In the genomic region with DNA sequence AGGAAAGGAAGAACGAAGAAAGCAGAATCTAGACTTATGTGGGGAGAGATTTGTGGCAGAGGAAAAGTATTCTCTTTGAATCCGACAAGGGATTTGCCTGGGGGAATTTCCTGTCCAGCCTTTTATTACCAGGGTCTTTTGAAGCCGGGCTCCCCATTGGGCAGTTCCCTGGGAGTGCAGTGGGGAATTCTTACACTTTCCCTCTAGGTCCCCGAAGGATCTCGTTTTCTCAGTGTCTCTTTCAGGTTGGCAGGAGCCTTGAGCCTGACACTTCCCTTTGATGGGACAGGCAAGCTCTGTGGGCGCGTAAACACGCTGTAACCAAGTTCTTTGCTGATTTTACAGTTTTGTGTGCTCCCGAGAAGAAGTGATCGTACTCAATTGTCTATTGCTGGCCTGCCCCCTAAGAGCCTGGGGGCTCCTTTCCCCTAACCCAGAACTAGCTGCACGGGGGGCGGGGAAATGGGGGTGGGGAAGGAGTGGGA, we compare ENCODE assay signal across 10 cellular contexts. TPM values are rescaled to one million over a fixed set of nuclear protein-coding genes. Genes with fewer than 3 reads are reported as not detected.
DNase-seq lines count a peak whose midpoint lies in the region; ATAC-seq and TF ChIP-seq lines count a peak whose summit lies in the region.
"Had no signal": no experiment of that assay in that cellular context is flagged by ENCODE, and none has a peak within 500 bp of the region (broad histone marks: within the 10 kb centered on the region; RNA-seq: fewer than 3 reads in every experiment).

No MANE protein-coding gene starts in this region.

- no peaks in the 10 kb centered on the region for H3K36me3 ChIP-seq in esophagus (ENCODE audit: control insufficient read depth in 2 of 2, insufficient read depth in 2 of 2, low read length in 1 of 2)
- no peaks in the 10 kb centered on the region for H3K36me3 ChIP-seq in osteoblast (ENCODE audit: insufficient read depth, low read length)

- no TSS peak for BruUV-seq in Calu3 (replicated peaks; lab: Mats Ljungman, UMichigan)

- peak overlapping the region; percentile 4 to 19 for H3K4me3 ChIP-seq in esophagus (ENCODE audit: low read depth in 1 of 2, low read length in 2 of 2)
- peak overlapping the region; percentile 89 for H3K4me3 ChIP-seq in osteoblast (ENCODE audit: insufficient read depth, low read length)

- ATAC-seq in HG03354 (IDR thresholded peaks at IDR 0.05; ENCODE audit: poor library complexity, severe bottlenecking, unreplicated experiment) (no peak), GM19395 (IDR thresholded peaks at IDR 0.05; ENCODE audit: unreplicated experiment) (no peak)

- intact Hi-C loops in Calu3 (cut with micrococcal nuclease; ENCODE audit: unreplicated experiment) = loop anchor here (5.0 kb wide), 2 partner anchors 394 to 1119 kb away; a partner anchor contains a TSS

- H3K27me3 ChIP-seq in esophagus (ENCODE audit: control insufficient read depth in 1 of 2, insufficient read depth in 2 of 2, low read length in 2 of 2) = peaks cover 0 to 10% of the 10 kb centered on the region in 2 donors
- peaks cover 42% of the 10 kb centered on the region for H3K27me3 ChIP-seq in osteoblast (ENCODE audit: insufficient read depth, low read length)

- H3K9me3 Mint-ChIP-seq in Calu3 (ENCODE audit: low read depth, unreplicated experiment) = no peaks in the 10 kb centered on the region

- peaks cover 15% of the 10 kb centered on the region for H3K79me2 ChIP-seq in osteoblast (ENCODE audit: insufficient read depth, low read length)

- peaks cover 38% of the 10 kb centered on the region for H3K4me1 Mint-ChIP-seq in Calu3 (ENCODE audit: low read depth, unreplicated experiment)

- WGBS in esophagus, 2 donors = 7 to 9% methylated on average over 12 of the region's 12 CpGs

- CTCF ChIA-PET in Calu3 (lab: Charles Lee) = interaction anchor here (0.6 to 0.7 kb wide), 2 partner anchors 87 to 835 kb away, joined by 3 to 5 read pairs; no protein-coding TSS in a partner anchor

- no peaks in the 10 kb centered on the region for H4K20me1 ChIP-seq in osteoblast (ENCODE audit: insufficient read depth, low read length)

- no peak for TF ChIP-seq CTCF in Calu3 (IDR thresholded peaks at IDR 0.05; ENCODE audit: unreplicated experiment)
- no peak for TF ChIP-seq CTCF in osteoblast (IDR thresholded peaks at IDR 0.05; ENCODE audit: extremely low read depth, low read depth, low read length)

- peaks cover 0 to 3% of the 10 kb centered on the region in 2 donors for H3K9me3 ChIP-seq in esophagus (ENCODE audit: control insufficient read depth in 2 of 2, insufficient read depth in 1 of 2, low read depth in 1 of 2, low read length in 1 of 2)
- no peaks in the 10 kb centered on the region for H3K9me3 ChIP-seq in osteoblast (ENCODE audit: low read depth, low read length)

- no peak overlapping the region for H3K27ac Mint-ChIP-seq in Calu3 (ENCODE audit: unreplicated experiment)

- H3K4me3 Mint-ChIP-seq in Calu3 (ENCODE audit: low read depth, unreplicated experiment) = peak overlapping the region; percentile 77

- H3K4me2 ChIP-seq in osteoblast (ENCODE audit: insufficient read depth, low read length) = peak overlapping the region; percentile 92

- H3K4me1 ChIP-seq in esophagus (ENCODE audit: control insufficient read depth in 2 of 2, insufficient read depth in 2 of 2, low read length in 1 of 2) (peaks cover 0 to 14% of the 10 kb centered on the region in 2 donors), osteoblast (ENCODE audit: insufficient read depth, low read length) (peaks cover 14% of the 10 kb centered on the region)

- peaks cover 52% of the 10 kb centered on the region for H3K36me3 Mint-ChIP-seq in Calu3 (ENCODE audit: insufficient read depth, unreplicated experiment)

- H2AFZ ChIP-seq in osteoblast (ENCODE audit: low read length) = peak overlapping the region; percentile 79

- peak overlapping the region in 1 of 2 donors; percentile 33 for H3K27ac ChIP-seq in esophagus (ENCODE audit: low read depth in 2 of 2, low read length in 1 of 2)
- no peak overlapping the region for H3K27ac ChIP-seq in osteoblast (ENCODE audit: low read depth, low read length)

- DNase-seq in Calu3 (no peak), M059J (ENCODE audit: low read depth) (peak; percentile 31), osteoblast (ENCODE audit: insufficient read length, low spot score, missing footprints) (peak; percentile 68), COLO829 (ENCODE audit: low spot score) (no peak), NCI-H2029 treated with DMSO at 0.1 percent for 48 hours (lab: John Stamatoyannopoulos, UW) (no peak)
- DNase-seq: effector memory CD4-positive, alpha-beta T cell; stimulated activated CD4-positive, alpha-beta T cell treated with anti-CD3 and anti-CD28 coated beads, Interleukin-1b, Interleukin-23, amount 100 ng/mL, for 48 hours had no signal

- peaks cover 33% of the 10 kb centered on the region for H3K27me3 Mint-ChIP-seq in Calu3 (ENCODE audit: unreplicated experiment)

RNA-seq across cellular contexts. Expression of a gene that starts 0.6 kb away (rescaled TPM):
- total RNA-seq in Calu3 (2022) = 25.4 and 31.4 TPM in 2 replicates
- total RNA-seq in M059J (2014; rRNA removed; shearing (Covaris generic)) = 42.5 and 84.4 TPM in 2 replicates
- under 1 TPM; 0.35 to 0.89 TPM for polyA plus RNA-seq in esophagus
- total RNA-seq in osteoblast = 543 and 658 TPM in 2 replicates

Comparison
In these comparisons a context has a peak if more than half of its experiments do, and no peak if none do; other contexts are left out.
1. DNase-seq: peak in M059J (single experiment) and osteoblast (single experiment); none in Calu3 (single experiment), COLO829 (single experiment) and NCI-H2029 treated with DMSO at 0.1 percent for 48 hours (single experiment).